Comparison of ENCODE assay signal across 16 cellular contexts in genomic region chr12:104709692-104710435, GRCh38.
DNase-seq lines count a peak whose midpoint lies in the region; ATAC-seq and TF ChIP-seq lines count a peak whose summit lies in the region.
"Had no signal": no experiment of that assay in that cellular context is flagged by ENCODE, and none has a peak within 500 bp of the region (broad histone marks: within the 10 kb centered on the region; RNA-seq: fewer than 3 reads in every experiment).

No MANE protein-coding gene starts in this region.

- peaks cover 3 to 4% of the 10 kb centered on the region in 2 donors for H3K4me1 ChIP-seq in breast epithelium
- H3K4me1 ChIP-seq: colonic mucosa had no signal

- H3K4me3 Mint-ChIP-seq in natural killer cell treated with Interleukin-12 subunit alpha and Interleukin-12 subunit beta and Interleukin-15 and Interleukin-18, amount 100 ng/mL, for 72 hours = no peak overlapping the region
- H3K4me3 Mint-ChIP-seq in natural killer cell (no peak overlapping the region), osteocyte (ENCODE audit: unreplicated experiment) (no peak overlapping the region), nephron progenitor cell (no peak overlapping the region)

- no peak for TF ChIP-seq CTCF in natural killer cell (IDR thresholded peaks at IDR 0.05)
- TF ChIP-seq CTCF in breast epithelium (IDR thresholded peaks at IDR 0.05) = no peak
- no peak for TF ChIP-seq CTCF in osteocyte (IDR thresholded peaks at IDR 0.05)
- TF ChIP-seq CTCF in nephron progenitor cell (IDR thresholded peaks at IDR 0.05) = no peak

- peak overlapping the region; percentile 55 to 75 for H3K27ac Mint-ChIP-seq in natural killer cell treated with Interleukin-12 subunit alpha and Interleukin-12 subunit beta and Interleukin-15 and Interleukin-18, amount 100 ng/mL, for 72 hours
- H3K27ac Mint-ChIP-seq in natural killer cell (peak overlapping the region in 1 of 2 donors; percentile 69), osteocyte (ENCODE audit: unreplicated experiment) (no peak overlapping the region), nephron progenitor cell (no peak overlapping the region)

- no peak overlapping the region for H3K4me3 ChIP-seq in breast epithelium
- H3K4me3 ChIP-seq: colonic mucosa, heart left ventricle, transverse colon had no signal

- peak overlapping the region; percentile 63 to 78 for H3K27ac ChIP-seq in breast epithelium
- H3K27ac ChIP-seq: colonic mucosa had no signal

- H3K36me3 Mint-ChIP-seq in natural killer cell treated with Interleukin-12 subunit alpha and Interleukin-12 subunit beta and Interleukin-15 and Interleukin-18, amount 100 ng/mL, for 72 hours = no peaks in the 10 kb centered on the region
- H3K36me3 Mint-ChIP-seq in natural killer cell = no peaks in the 10 kb centered on the region
- no peaks in the 10 kb centered on the region for H3K36me3 Mint-ChIP-seq in osteocyte (ENCODE audit: unreplicated experiment)
- H3K36me3 Mint-ChIP-seq in nephron progenitor cell (ENCODE audit: low read depth) = no peaks in the 10 kb centered on the region

- no peak for DNase-seq in natural killer cell treated with Interleukin-12 subunit alpha and Interleukin-12 subunit beta and Interleukin-15 and Interleukin-18, amount 100 ng/mL, for 72 hours (ENCODE audit: low spot score)
- DNase-seq in natural killer cell (no peak), breast epithelium (ENCODE audit: low spot score in 2 of 2) (no peak), medulla oblongata (ENCODE audit: extremely low spot score) (peak; percentile 17), osteocyte (ENCODE audit: extremely low spot score, unreplicated experiment) (no peak), NCI-H1048 (lab: John Stamatoyannopoulos, UW) (no peak), cerebellar nuclear complex (lab: John Stamatoyannopoulos, UW) (no peak), nephron progenitor cell (no peak)
- DNase-seq: ACHN; colonic mucosa; NCI-H1694; NCI-H446; SHP77 treated with DMSO at 0.1 percent for 48 hours; stimulated activated CD4-positive, alpha-beta T cell treated with anti-CD3 and anti-CD28 coated beads, Interleukin-4, amount 100 ng/mL, for 4 hours; transverse colon had no signal

- no peak for TF ChIP-seq POLR2A in breast epithelium (IDR thresholded peaks at IDR 0.05)

- no peaks in the 10 kb centered on the region for H3K27me3 Mint-ChIP-seq in natural killer cell treated with Interleukin-12 subunit alpha and Interleukin-12 subunit beta and Interleukin-15 and Interleukin-18, amount 100 ng/mL, for 72 hours
- H3K27me3 Mint-ChIP-seq in natural killer cell (ENCODE audit: low read depth in 2 of 2) (no peaks in the 10 kb centered on the region), osteocyte (ENCODE audit: unreplicated experiment) (no peaks in the 10 kb centered on the region), nephron progenitor cell (ENCODE audit: low read depth, poor library complexity) (peaks cover 8% of the 10 kb centered on the region)

- no peaks in the 10 kb centered on the region for H3K27me3 ChIP-seq in breast epithelium
- H3K27me3 ChIP-seq: colonic mucosa, heart left ventricle, transverse colon had no signal

- peaks cover 40 to 61% of the 10 kb centered on the region in 2 donors for H3K4me1 Mint-ChIP-seq in natural killer cell treated with Interleukin-12 subunit alpha and Interleukin-12 subunit beta and Interleukin-15 and Interleukin-18, amount 100 ng/mL, for 72 hours (ENCODE audit: low read depth in 2 of 2)
- H3K4me1 Mint-ChIP-seq in natural killer cell (peaks cover 47 to 67% of the 10 kb centered on the region in 2 donors), osteocyte (ENCODE audit: unreplicated experiment) (peaks cover 66% of the 10 kb centered on the region), nephron progenitor cell (peaks cover 61% of the 10 kb centered on the region)

- H3K9me3 Mint-ChIP-seq in natural killer cell treated with Interleukin-12 subunit alpha and Interleukin-12 subunit beta and Interleukin-15 and Interleukin-18, amount 100 ng/mL, for 72 hours = no peaks in the 10 kb centered on the region
- H3K9me3 Mint-ChIP-seq in natural killer cell (no peaks in the 10 kb centered on the region), osteocyte (ENCODE audit: unreplicated experiment) (no peaks in the 10 kb centered on the region), nephron progenitor cell (no peaks in the 10 kb centered on the region)

- no peaks in the 10 kb centered on the region for H3K9me3 ChIP-seq in breast epithelium
- H3K9me3 ChIP-seq: colonic mucosa, heart left ventricle, transverse colon had no signal

- intact Hi-C loops in natural killer cell (cut with micrococcal nuclease) (no loop called here), breast epithelium (cut with DNase I; ENCODE audit: low total_unique reads) (no loop called here)

- no peak for ATAC-seq in natural killer cell treated with Interleukin-12 subunit alpha and Interleukin-12 subunit beta and Interleukin-15 and Interleukin-18, amount 100 ng/mL, for 72 hours
- ATAC-seq in natural killer cell = no peak

- no peaks in the 10 kb centered on the region for H3K36me3 ChIP-seq in breast epithelium
- H3K36me3 ChIP-seq: colonic mucosa, heart left ventricle, transverse colon had no signal

Comparison
In these comparisons a context has a peak if more than half of its experiments do, and no peak if none do; other contexts are left out.
1. H3K27ac Mint-ChIP-seq: peak in natural killer cell treated with Interleukin-12 subunit alpha and Interleukin-12 subunit beta and Interleukin-15 and Interleukin-18, amount 100 ng/mL, for 72 hours (2 of 2); none in osteocyte (single experiment) and nephron progenitor cell (single experiment).